14 cellular contexts compared by ENCODE assay signal in the genomic region with DNA sequence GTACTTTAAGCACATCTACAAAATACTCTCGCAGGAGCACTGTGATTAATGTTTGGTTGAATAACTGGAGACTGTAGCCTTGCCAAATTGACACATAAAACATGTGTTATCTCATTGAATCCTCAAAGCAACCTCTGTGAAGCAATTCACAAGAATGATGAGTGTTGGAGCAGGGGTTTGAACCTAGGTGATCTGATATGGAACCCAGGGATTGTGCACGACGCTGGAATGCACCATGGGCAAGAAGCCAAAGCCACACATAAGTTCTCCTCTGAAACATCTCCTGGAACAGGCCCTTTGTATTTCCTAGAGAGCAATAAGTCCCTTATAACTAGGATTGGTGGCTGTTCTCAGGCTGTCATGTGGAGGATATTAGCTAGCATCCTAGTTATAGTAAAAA.
DNase-seq lines count a peak whose midpoint lies in the region; ATAC-seq and TF ChIP-seq lines count a peak whose summit lies in the region.
"Had no signal": no experiment of that assay in that cellular context is flagged by ENCODE, and none has a peak within 500 bp of the region (broad histone marks: within the 10 kb centered on the region; RNA-seq: fewer than 3 reads in every experiment).

No MANE protein-coding gene starts in this region.

- no peaks in the 10 kb centered on the region for H3K27me3 Mint-ChIP-seq in Calu3 (ENCODE audit: unreplicated experiment)
- H3K27me3 Mint-ChIP-seq: activated naive CD8-positive, alpha-beta T cell had no signal

- ATAC-seq in body of pancreas (peak; percentile 71), left lobe of liver (no peak)
- ATAC-seq: esophagus mucosa had no signal

- H3K9me3 Mint-ChIP-seq in Calu3 (ENCODE audit: low read depth, unreplicated experiment): no peaks in the 10 kb centered on the region

- no peak; the same call in 1 of the 2 replicates for TF ChIP-seq EP300 in Ishikawa (IDR thresholded peaks at IDR 0.05; ENCODE audit: borderline replicate concordance)

- H3K4me1 ChIP-seq in body of pancreas: peaks cover 25% of the 10 kb centered on the region
- H3K4me1 ChIP-seq in ascending aorta: peaks cover 0 to 10% of the 10 kb centered on the region in 2 donors

- CTCF ChIA-PET in Calu3 (lab: Charles Lee): interaction anchor here (0.6 kb wide), 1 partner anchor 56 kb away, joined by 4 read pairs; no protein-coding TSS in a partner anchor

- H3K36me3 Mint-ChIP-seq in Calu3 (ENCODE audit: insufficient read depth, unreplicated experiment): no peaks in the 10 kb centered on the region
- H3K36me3 Mint-ChIP-seq: activated naive CD8-positive, alpha-beta T cell had no signal

- no peak overlapping the region for H3K4me3 Mint-ChIP-seq in Calu3 (ENCODE audit: low read depth, unreplicated experiment)

- no peak for TF ChIP-seq CTCF in Calu3 (IDR thresholded peaks at IDR 0.05; ENCODE audit: unreplicated experiment)
- TF ChIP-seq CTCF in body of pancreas (IDR thresholded peaks at IDR 0.05): no peak
- no peak for TF ChIP-seq CTCF in ascending aorta (IDR thresholded peaks at IDR 0.05)

- WGBS in body of pancreas, 2 donors: 21 to 38% methylated on average over 3 of the region's 3 CpGs

- H3K4me1 Mint-ChIP-seq in Calu3 (ENCODE audit: low read depth, unreplicated experiment): no peaks in the 10 kb centered on the region

- H3K27me3 ChIP-seq in body of pancreas (no peaks in the 10 kb centered on the region), ascending aorta (no peaks in the 10 kb centered on the region)

- no TSS peak for BruUV-seq in Calu3 (replicated peaks; lab: Mats Ljungman, UMichigan)

- no peak overlapping the region for H3K27ac Mint-ChIP-seq in Calu3 (ENCODE audit: unreplicated experiment)
- H3K27ac Mint-ChIP-seq: activated naive CD8-positive, alpha-beta T cell had no signal

- in situ Hi-C loops in KBM-7 (cut with MboI; ENCODE audit: low pct_unique_long_range_greater_than_20kb, low sequenced_read_pairs): no loop called here

- no peak overlapping the region for H3K4me3 ChIP-seq in body of pancreas
- H3K4me3 ChIP-seq in ascending aorta: no peak overlapping the region

- peak overlapping the region; percentile 43 to 76 (median 60) for H3K27ac ChIP-seq in body of pancreas
- H3K27ac ChIP-seq in ascending aorta: no peak overlapping the region

- TF ChIP-seq RAD21 in Ishikawa (IDR thresholded peaks at IDR 0.05; ENCODE audit: low read depth): no peak

- TF ChIP-seq POLR2A in body of pancreas (IDR thresholded peaks at IDR 0.05): no peak

- no peaks in the 10 kb centered on the region for H3K36me3 ChIP-seq in body of pancreas (replicated peaks in 1 of 2; ENCODE audit: insufficient read depth in 1 of 2, low read depth in 2 of 2)
- no peaks in the 10 kb centered on the region for H3K36me3 ChIP-seq in ascending aorta

- no peaks in the 10 kb centered on the region for H3K9me3 ChIP-seq in body of pancreas
- H3K9me3 ChIP-seq in ascending aorta: no peaks in the 10 kb centered on the region

- intact Hi-C loops in Calu3 (cut with micrococcal nuclease; ENCODE audit: unreplicated experiment): loop anchor here (2.0 to 5.0 kb wide), 5 partner anchors 74 to 229 kb away; no protein-coding TSS in a partner anchor
- intact Hi-C loops in body of pancreas (cut with DNase I): no loop called here
- intact Hi-C loops in ascending aorta (cut with DNase I): no loop called here

- DNase-seq in Calu3: peak; percentile 63
- peak; percentile 45 to 64 (median 54) for DNase-seq in body of pancreas
- DNase-seq in myocyte (ENCODE audit: low read depth): peak; percentile 43
- no peak for DNase-seq in left lobe of liver (ENCODE audit: low spot score)
- no peak for DNase-seq in activated CD4-positive, CD25-positive, alpha-beta regulatory T cell treated with anti-CD3 and anti-CD28 coated beads, Interleukin-2, amount 50 U/mL, for 72 hours
- no peak for DNase-seq in KBM-7
- no peak for DNase-seq in ascending aorta (ENCODE audit: low spot score in 2 of 2)
- DNase-seq: DMS53; mesendoderm; NCI-H146; stimulated activated naive CD4-positive, alpha-beta T cell had no signal

TF ChIP-seq in Ishikawa, 13 proteins besides CTCF, POLR2A, EP300 and RAD21:
- TF ChIP-seq CEBPB (IDR thresholded peaks at IDR 0.05) (no peak), ZBTB7A (IDR thresholded peaks at IDR 0.05; ENCODE audit: low read depth) (no peak), NFIC (IDR thresholded peaks at IDR 0.05) (peak; percentile 81), EGR1 (IDR thresholded peaks at IDR 0.05) (no peak), TCF12 (IDR thresholded peaks at IDR 0.05; ENCODE audit: low read depth) (no peak), TEAD4 (IDR thresholded peaks at IDR 0.05) (peak; percentile 85)
- TF ChIP-seq, protein P1, sequence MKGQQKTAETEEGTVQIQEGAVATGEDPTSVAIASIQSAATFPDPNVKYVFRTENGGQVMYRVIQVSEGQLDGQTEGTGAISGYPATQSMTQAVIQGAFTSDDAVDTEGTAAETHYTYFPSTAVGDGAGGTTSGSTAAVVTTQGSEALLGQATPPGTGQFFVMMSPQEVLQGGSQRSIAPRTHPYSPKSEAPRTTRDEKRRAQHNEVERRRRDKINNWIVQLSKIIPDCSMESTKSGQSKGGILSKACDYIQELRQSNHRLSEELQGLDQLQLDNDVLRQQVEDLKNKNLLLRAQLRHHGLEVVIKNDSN (IDR thresholded peaks at IDR 0.05): no peak
- TF ChIP-seq, protein P2, sequence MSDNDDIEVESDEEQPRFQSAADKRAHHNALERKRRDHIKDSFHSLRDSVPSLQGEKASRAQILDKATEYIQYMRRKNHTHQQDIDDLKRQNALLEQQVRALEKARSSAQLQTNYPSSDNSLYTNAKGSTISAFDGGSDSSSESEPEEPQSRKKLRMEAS (IDR thresholded peaks at IDR 0.05): no peak

Comparison
In these comparisons a context has a peak if more than half of its experiments do, and no peak if none do; other contexts are left out.
1. DNase-seq: peak in Calu3 (single experiment), body of pancreas (4 of 4) and myocyte (single experiment); none in left lobe of liver (single experiment), activated CD4-positive, CD25-positive, alpha-beta regulatory T cell treated with anti-CD3 and anti-CD28 coated beads, Interleukin-2, amount 50 U/mL, for 72 hours (single experiment), KBM-7 (single experiment) and ascending aorta (0 of 2).
2. H3K27ac ChIP-seq: peak in body of pancreas (4 of 4); none in ascending aorta (0 of 2).